8 cellular contexts compared by ENCODE assay signal in the genomic region with DNA sequence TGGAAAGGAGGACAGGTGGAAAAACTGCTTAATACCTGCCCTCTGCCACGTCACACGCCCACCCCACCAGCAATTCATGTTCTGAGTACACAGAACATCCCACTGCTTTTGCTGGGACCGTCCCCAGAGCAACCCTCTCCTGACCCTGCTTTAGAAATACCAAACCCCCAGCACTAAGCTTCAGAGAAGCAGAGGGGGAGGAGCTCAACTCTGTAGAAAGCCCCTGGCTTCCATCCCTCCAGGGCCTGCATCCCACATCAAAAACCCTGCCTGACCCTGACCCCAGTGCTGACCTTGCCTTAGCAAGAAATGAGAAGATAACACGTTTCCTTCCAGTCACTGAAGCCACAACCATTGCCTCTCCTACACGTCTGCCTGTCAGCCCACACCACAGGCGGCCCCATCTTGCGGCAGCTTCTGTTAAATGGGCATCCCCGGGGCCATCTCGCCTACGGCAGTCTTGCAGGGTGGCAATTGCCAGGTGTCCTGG. TPM values are rescaled to one million over a fixed set of nuclear protein-coding genes. Genes with fewer than 3 reads are reported as not detected.
A peak's percentile ranks its signal among the peaks of the same experiment; 100 is the strongest.
DNase-seq lines count a peak whose midpoint lies in the region; ATAC-seq and FAIRE-seq lines count a peak whose summit lies in the region.

No MANE protein-coding gene starts in this region.

- DNase-seq in GM19239 (ENCODE audit: insufficient read length, low spot score) (no peak), 8988T (no peak), NCI-H446 (lab: John Stamatoyannopoulos, UW) (no peak), RPMI8226 (no peak), GF-D8 (lab: John Stamatoyannopoulos, UW) (no peak)
- peak; percentile 91 to 94 for DNase-seq in activated T-cell treated with anti-CD3 and anti-CD28 coated beads, Interleukin-2, amount 50 U/mL, for 72 hours
- DNase-seq in stimulated activated CD8-positive, alpha-beta memory T cell treated with anti-CD3 and anti-CD28 coated beads, Interleukin-12 subunit alpha, Interleukin-12 subunit beta, amount 100 ng/mL, for 24 hours (ENCODE audit: extremely low read depth), result peak; percentile 57

- peaks cover 39 to 59% of the 10 kb centered on the region in 2 donors for H3K36me3 Mint-ChIP-seq in activated T-cell treated with anti-CD3 and anti-CD28 coated beads, Interleukin-2, amount 50 U/mL, for 72 hours (ENCODE audit: insufficient read depth in 2 of 2)

- peak overlapping the region; percentile 95 for H3K27ac Mint-ChIP-seq in activated T-cell treated with anti-CD3 and anti-CD28 coated beads, Interleukin-2, amount 50 U/mL, for 72 hours

- FAIRE-seq in GM19239 (lab: Jason Lieb, UNC), result peak; percentile 59

- H3K27me3 Mint-ChIP-seq in activated T-cell treated with anti-CD3 and anti-CD28 coated beads, Interleukin-2, amount 50 U/mL, for 72 hours (ENCODE audit: low read depth), result no peaks in the 10 kb centered on the region

- peaks cover 99% of the 10 kb centered on the region for H3K4me1 Mint-ChIP-seq in activated T-cell treated with anti-CD3 and anti-CD28 coated beads, Interleukin-2, amount 50 U/mL, for 72 hours (ENCODE audit: low read depth)

- peaks cover 0 to 2% of the 10 kb centered on the region in 2 donors for H3K9me3 Mint-ChIP-seq in activated T-cell treated with anti-CD3 and anti-CD28 coated beads, Interleukin-2, amount 50 U/mL, for 72 hours

- peak overlapping the region; percentile 84 to 89 for H3K4me3 Mint-ChIP-seq in activated T-cell treated with anti-CD3 and anti-CD28 coated beads, Interleukin-2, amount 50 U/mL, for 72 hours

- peak; percentile 66 for ATAC-seq in HG03439 (IDR thresholded peaks at IDR 0.05; ENCODE audit: unreplicated experiment)
- ATAC-seq in activated T-cell treated with anti-CD3 and anti-CD28 coated beads, Interleukin-2, amount 50 U/mL, for 72 hours (replicated peaks in 1 of 2), result peak; percentile 87 to 92

RNA-seq across cellular contexts. Expression of a gene that starts 19.7 kb away (rescaled TPM):
- total RNA-seq in activated T-cell treated with anti-CD3 and anti-CD28 coated beads, Interleukin-2, amount 50 U/mL, for 72 hours, result 100 to 1,000 TPM; 217 to 224 TPM

Comparison
In these comparisons a context has a peak if more than half of its experiments do, and no peak if none do; other contexts are left out.
1. DNase-seq: peak in activated T-cell treated with anti-CD3 and anti-CD28 coated beads, Interleukin-2, amount 50 U/mL, for 72 hours (2 of 2) and stimulated activated CD8-positive, alpha-beta memory T cell treated with anti-CD3 and anti-CD28 coated beads, Interleukin-12 subunit alpha, Interleukin-12 subunit beta, amount 100 ng/mL, for 24 hours (single experiment); none in GM19239 (single experiment), 8988T (single experiment), NCI-H446 (0 of 2), RPMI8226 (single experiment) and GF-D8 (single experiment).